In genomic region chr11:6727971-6728890, GRCh38 we compare ENCODE assay signal across 1 cellular context.
TF ChIP-seq lines count a peak whose summit lies in the region.

No MANE protein-coding gene starts in this region.

TF ChIP-seq in A549, 52 proteins besides CTCF, POLR2A, EP300 and RAD21 (continued from another document):
- TF ChIP-seq HMGXB4 (CRISPR knock-in tag; IDR thresholded peaks at IDR 0.05; ENCODE audit: borderline replicate concordance) (no peak), HOXA7 (CRISPR knock-in tag; IDR thresholded peaks at IDR 0.05) (no peak), MAFK (IDR thresholded peaks at IDR 0.05; ENCODE audit: partially characterized antibody) (peak; percentile 13), ZFP36 (IDR thresholded peaks at IDR 0.05; ENCODE audit: borderline replicate concordance, partially characterized antibody) (no peak), HOXB5 (CRISPR knock-in tag; IDR thresholded peaks at IDR 0.05) (no peak)
